Comparison of ENCODE assay signal across 1 cellular context in the genomic region with DNA sequence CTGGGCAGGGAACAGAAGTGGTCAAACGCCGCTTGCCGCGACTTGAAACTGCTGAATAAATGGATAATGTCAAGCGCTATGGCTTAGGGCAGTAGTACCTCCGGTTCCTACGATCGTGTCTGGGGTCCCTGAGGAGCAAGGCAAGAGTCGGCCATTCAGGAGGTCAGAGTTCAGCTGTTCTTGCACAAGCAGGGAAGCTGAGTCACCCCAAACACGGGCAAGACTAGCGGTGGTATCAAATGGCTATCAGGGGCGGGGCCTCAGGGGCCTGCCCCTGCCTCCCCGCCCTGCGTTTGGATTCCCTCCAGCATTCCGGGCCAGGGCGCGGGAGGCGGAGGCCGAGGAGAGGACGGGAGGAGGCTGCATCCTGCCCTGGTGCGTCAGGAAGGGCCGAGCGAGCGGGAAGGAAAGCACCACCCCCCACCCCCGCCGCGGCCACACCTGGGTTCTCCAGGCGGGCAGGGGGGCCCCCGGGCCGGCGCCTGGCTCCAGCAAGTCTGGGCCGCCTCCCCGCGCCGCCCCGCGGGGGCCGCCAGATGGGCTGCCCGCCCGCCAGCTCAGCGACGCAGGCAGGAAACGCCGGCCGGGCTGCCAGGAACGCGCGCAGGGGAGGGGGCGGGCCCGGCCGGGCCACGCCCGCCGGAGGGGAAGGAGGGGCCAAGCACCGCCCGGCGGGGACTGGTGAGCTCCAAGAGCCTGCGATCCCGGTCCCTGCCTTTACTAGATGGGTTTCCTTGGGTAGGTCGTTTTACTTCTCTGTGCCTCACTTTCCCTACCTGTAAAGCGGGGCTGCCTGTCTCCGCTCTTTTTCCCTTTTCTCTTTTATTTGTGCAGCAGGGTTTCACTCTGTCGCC.
TF ChIP-seq lines count a peak whose summit lies in the region.

No MANE protein-coding gene starts in this region.

TF ChIP-seq in HepG2, 621 proteins besides CTCF, POLR2A, EP300 and RAD21 (continued from another document and continues in another):
- TF ChIP-seq, protein P1, sequence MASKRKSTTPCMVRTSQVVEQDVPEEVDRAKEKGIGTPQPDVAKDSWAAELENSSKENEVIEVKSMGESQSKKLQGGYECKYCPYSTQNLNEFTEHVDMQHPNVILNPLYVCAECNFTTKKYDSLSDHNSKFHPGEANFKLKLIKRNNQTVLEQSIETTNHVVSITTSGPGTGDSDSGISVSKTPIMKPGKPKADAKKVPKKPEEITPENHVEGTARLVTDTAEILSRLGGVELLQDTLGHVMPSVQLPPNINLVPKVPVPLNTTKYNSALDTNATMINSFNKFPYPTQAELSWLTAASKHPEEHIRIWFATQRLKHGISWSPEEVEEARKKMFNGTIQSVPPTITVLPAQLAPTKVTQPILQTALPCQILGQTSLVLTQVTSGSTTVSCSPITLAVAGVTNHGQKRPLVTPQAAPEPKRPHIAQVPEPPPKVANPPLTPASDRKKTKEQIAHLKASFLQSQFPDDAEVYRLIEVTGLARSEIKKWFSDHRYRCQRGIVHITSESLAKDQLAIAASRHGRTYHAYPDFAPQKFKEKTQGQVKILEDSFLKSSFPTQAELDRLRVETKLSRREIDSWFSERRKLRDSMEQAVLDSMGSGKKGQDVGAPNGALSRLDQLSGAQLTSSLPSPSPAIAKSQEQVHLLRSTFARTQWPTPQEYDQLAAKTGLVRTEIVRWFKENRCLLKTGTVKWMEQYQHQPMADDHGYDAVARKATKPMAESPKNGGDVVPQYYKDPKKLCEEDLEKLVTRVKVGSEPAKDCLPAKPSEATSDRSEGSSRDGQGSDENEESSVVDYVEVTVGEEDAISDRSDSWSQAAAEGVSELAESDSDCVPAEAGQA (IDR thresholded peaks at IDR 0.05; ENCODE audit: low read depth) = peak; percentile 40; the same call in 1 of the 2 replicates
- TF ChIP-seq, protein P1 (CRISPR knock-in tag; IDR thresholded peaks at IDR 0.05; ENCODE audit: borderline replicate concordance) = peak; percentile 72
- TF ChIP-seq, protein P2, sequence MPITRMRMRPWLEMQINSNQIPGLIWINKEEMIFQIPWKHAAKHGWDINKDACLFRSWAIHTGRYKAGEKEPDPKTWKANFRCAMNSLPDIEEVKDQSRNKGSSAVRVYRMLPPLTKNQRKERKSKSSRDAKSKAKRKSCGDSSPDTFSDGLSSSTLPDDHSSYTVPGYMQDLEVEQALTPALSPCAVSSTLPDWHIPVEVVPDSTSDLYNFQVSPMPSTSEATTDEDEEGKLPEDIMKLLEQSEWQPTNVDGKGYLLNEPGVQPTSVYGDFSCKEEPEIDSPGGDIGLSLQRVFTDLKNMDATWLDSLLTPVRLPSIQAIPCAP (CRISPR knock-in tag; IDR thresholded peaks at IDR 0.05; ENCODE audit: low read depth) = 0 out of 2 replicates have a peak, but pooled peaks have one; percentile 51
- peak; percentile 89 for TF ChIP-seq CREM (IDR thresholded peaks at IDR 0.05)
- TF ChIP-seq CREM (CRISPR knock-in tag; IDR thresholded peaks at IDR 0.05) = no peak
- peak; percentile 40 for TF ChIP-seq SMC3 (IDR thresholded peaks at IDR 0.05; ENCODE audit: low read length)
- peak; percentile 63; the same call in 1 of the 2 replicates for TF ChIP-seq ZNF180 (CRISPR knock-in tag; IDR thresholded peaks at IDR 0.05; ENCODE audit: borderline replicate concordance, low read depth)
- peak; percentile 73 for TF ChIP-seq TBL1XR1 (IDR thresholded peaks at IDR 0.05; ENCODE audit: borderline replicate concordance, low read length, partially characterized antibody)
- no peak for TF ChIP-seq CENPX (CRISPR knock-in tag; IDR thresholded peaks at IDR 0.05)
- peak; percentile 72; the same call in 1 of the 2 replicates for TF ChIP-seq ZNF672 (CRISPR knock-in tag; IDR thresholded peaks at IDR 0.05)
- 0 out of 2 replicates have a peak, but pooled peaks have one; percentile 65 for TF ChIP-seq ZNF17 (CRISPR knock-in tag; IDR thresholded peaks at IDR 0.05)
- no peak; the same call in 1 of the 2 replicates for TF ChIP-seq NFYC (CRISPR knock-in tag; IDR thresholded peaks at IDR 0.05)
- 0 out of 2 replicates have a peak, but pooled peaks have one; percentile 19 for TF ChIP-seq ATF7 (IDR thresholded peaks at IDR 0.05)
- TF ChIP-seq ATF7 (CRISPR knock-in tag; IDR thresholded peaks at IDR 0.05) = peak; percentile 89
- TF ChIP-seq FLYWCH1 (CRISPR knock-in tag; IDR thresholded peaks at IDR 0.05) = 0 out of 2 replicates have a peak, but pooled peaks have one; percentile 18
- TF ChIP-seq, protein P3, sequence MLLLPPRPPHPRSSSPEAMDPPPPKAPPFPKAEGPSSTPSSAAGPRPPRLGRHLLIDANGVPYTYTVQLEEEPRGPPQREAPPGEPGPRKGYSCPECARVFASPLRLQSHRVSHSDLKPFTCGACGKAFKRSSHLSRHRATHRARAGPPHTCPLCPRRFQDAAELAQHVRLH (CRISPR knock-in tag; IDR thresholded peaks at IDR 0.05; ENCODE audit: borderline replicate concordance, low read depth) = peak; percentile 63; the same call in 1 of the 2 replicates
- TF ChIP-seq, protein P4, sequence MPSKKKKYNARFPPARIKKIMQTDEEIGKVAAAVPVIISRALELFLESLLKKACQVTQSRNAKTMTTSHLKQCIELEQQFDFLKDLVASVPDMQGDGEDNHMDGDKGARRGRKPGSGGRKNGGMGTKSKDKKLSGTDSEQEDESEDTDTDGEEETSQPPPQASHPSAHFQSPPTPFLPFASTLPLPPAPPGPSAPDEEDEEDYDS (CRISPR knock-in tag; IDR thresholded peaks at IDR 0.05) = peak; percentile 93
- no peak; the same call in 1 of the 2 replicates for TF ChIP-seq ZIK1 (CRISPR knock-in tag; IDR thresholded peaks at IDR 0.05; ENCODE audit: borderline replicate concordance, low read depth)
- TF ChIP-seq, protein P5, sequence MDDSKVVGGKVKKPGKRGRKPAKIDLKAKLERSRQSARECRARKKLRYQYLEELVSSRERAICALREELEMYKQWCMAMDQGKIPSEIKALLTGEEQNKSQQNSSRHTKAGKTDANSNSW (CRISPR knock-in tag; IDR thresholded peaks at IDR 0.05; ENCODE audit: borderline replicate concordance) = peak; percentile 98
- TF ChIP-seq POLR2AphosphoS2 (IDR thresholded peaks at IDR 0.05; ENCODE audit: low read depth, low read length) = peak; percentile 93
- peak; percentile 90 for TF ChIP-seq NR2F2 (IDR thresholded peaks at IDR 0.05; ENCODE audit: borderline replicate concordance, low read depth)
- TF ChIP-seq, protein P6, sequence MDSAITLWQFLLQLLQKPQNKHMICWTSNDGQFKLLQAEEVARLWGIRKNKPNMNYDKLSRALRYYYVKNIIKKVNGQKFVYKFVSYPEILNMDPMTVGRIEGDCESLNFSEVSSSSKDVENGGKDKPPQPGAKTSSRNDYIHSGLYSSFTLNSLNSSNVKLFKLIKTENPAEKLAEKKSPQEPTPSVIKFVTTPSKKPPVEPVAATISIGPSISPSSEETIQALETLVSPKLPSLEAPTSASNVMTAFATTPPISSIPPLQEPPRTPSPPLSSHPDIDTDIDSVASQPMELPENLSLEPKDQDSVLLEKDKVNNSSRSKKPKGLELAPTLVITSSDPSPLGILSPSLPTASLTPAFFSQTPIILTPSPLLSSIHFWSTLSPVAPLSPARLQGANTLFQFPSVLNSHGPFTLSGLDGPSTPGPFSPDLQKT (CRISPR knock-in tag; IDR thresholded peaks at IDR 0.05; ENCODE audit: borderline replicate concordance) = 0 out of 2 replicates have a peak, but pooled peaks have one; percentile 33
- peak; percentile 69; the same call in 1 of the 2 replicates for TF ChIP-seq ATF7-NPFF (CRISPR knock-in tag; IDR thresholded peaks at IDR 0.05; ENCODE audit: low read depth)
- TF ChIP-seq ZNF329 (CRISPR knock-in tag; IDR thresholded peaks at IDR 0.05; ENCODE audit: low read depth) = 0 out of 2 replicates have a peak, but pooled peaks have one; percentile 3
- TF ChIP-seq ZNF768 (CRISPR knock-in tag; IDR thresholded peaks at IDR 0.05) = no peak; the same call in none of the 2 replicates
- TF ChIP-seq SIN3A (IDR thresholded peaks at IDR 0.05; ENCODE audit: borderline replicate concordance, low read depth, low read length) = no peak
- peak; percentile 99 for TF ChIP-seq KDM2A (CRISPR knock-in tag; IDR thresholded peaks at IDR 0.05; ENCODE audit: borderline replicate concordance, low read depth)
- TF ChIP-seq, protein P7, sequence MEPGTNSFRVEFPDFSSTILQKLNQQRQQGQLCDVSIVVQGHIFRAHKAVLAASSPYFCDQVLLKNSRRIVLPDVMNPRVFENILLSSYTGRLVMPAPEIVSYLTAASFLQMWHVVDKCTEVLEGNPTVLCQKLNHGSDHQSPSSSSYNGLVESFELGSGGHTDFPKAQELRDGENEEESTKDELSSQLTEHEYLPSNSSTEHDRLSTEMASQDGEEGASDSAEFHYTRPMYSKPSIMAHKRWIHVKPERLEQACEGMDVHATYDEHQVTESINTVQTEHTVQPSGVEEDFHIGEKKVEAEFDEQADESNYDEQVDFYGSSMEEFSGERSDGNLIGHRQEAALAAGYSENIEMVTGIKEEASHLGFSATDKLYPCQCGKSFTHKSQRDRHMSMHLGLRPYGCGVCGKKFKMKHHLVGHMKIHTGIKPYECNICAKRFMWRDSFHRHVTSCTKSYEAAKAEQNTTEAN (CRISPR knock-in tag; conservative IDR thresholded peaks at IDR 0.05) = peak; percentile 96
- TF ChIP-seq ZNF569 (CRISPR knock-in tag; IDR thresholded peaks at IDR 0.05; ENCODE audit: borderline replicate concordance) = no peak; the same call in 1 of the 2 replicates
- TF ChIP-seq FOSL2 (CRISPR knock-in tag; IDR thresholded peaks at IDR 0.05) = peak; percentile 100
- TF ChIP-seq ZNF737 (CRISPR knock-in tag; IDR thresholded peaks at IDR 0.05; ENCODE audit: borderline replicate concordance) = 0 out of 2 replicates have a peak, but pooled peaks have one; percentile 72
- TF ChIP-seq ZNF232 (CRISPR knock-in tag; IDR thresholded peaks at IDR 0.05; ENCODE audit: borderline replicate concordance) = peak; percentile 93
- peak; percentile 97 for TF ChIP-seq RXRB (CRISPR knock-in tag; IDR thresholded peaks at IDR 0.05; ENCODE audit: borderline replicate concordance)
- TF ChIP-seq ZNF703 (CRISPR knock-in tag; IDR thresholded peaks at IDR 0.05; ENCODE audit: borderline replicate concordance) = peak; percentile 76
- peak; percentile 84 for TF ChIP-seq THAP11 (CRISPR knock-in tag; IDR thresholded peaks at IDR 0.05)
- TF ChIP-seq PRMT3 (CRISPR knock-in tag; IDR thresholded peaks at IDR 0.05; ENCODE audit: borderline replicate concordance, low read depth) = no peak
- peak; percentile 25; the same call in 1 of the 2 replicates for TF ChIP-seq ZNF34 (CRISPR knock-in tag; IDR thresholded peaks at IDR 0.05; ENCODE audit: borderline replicate concordance)
- TF ChIP-seq POLR2AphosphoS5 (IDR thresholded peaks at IDR 0.05; ENCODE audit: low read depth, low read length) = peak; percentile 94
- TF ChIP-seq ELF4 (CRISPR knock-in tag; IDR thresholded peaks at IDR 0.05; ENCODE audit: borderline replicate concordance) = no peak; the same call in none of the 2 replicates
- peak; percentile 86 for TF ChIP-seq ZNF354B (CRISPR knock-in tag; IDR thresholded peaks at IDR 0.05)
- TF ChIP-seq ZNF777 (CRISPR knock-in tag; IDR thresholded peaks at IDR 0.05) = peak; percentile 23; the same call in 1 of the 2 replicates
- peak; percentile 68; the same call in 1 of the 2 replicates for TF ChIP-seq NAIF1 (CRISPR knock-in tag; IDR thresholded peaks at IDR 0.05; ENCODE audit: borderline replicate concordance)
- TF ChIP-seq, protein P8, sequence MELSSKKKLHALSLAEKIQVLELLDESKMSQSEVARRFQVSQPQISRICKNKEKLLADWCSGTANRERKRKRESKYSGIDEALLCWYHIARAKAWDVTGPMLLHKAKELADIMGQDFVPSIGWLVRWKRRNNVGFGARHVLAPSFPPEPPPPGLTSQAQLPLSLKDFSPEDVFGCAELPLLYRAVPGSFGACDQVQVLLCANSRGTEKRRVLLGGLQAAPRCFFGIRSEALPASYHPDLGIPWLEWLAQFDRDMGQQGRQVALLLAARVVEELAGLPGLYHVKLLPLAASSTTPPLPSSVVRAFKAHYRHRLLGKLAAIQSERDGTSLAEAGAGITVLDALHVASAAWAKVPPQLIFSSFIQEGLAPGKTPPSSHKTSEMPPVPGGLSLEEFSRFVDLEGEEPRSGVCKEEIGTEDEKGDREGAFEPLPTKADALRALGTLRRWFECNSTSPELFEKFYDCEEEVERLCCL (CRISPR knock-in tag; IDR thresholded peaks at IDR 0.05; ENCODE audit: borderline replicate concordance) = 0 out of 2 replicates have a peak, but pooled peaks have one; percentile 78
- TF ChIP-seq ZFP37 (CRISPR knock-in tag; IDR thresholded peaks at IDR 0.05; ENCODE audit: borderline replicate concordance) = peak; percentile 70; the same call in 1 of the 2 replicates
- TF ChIP-seq, protein P9, sequence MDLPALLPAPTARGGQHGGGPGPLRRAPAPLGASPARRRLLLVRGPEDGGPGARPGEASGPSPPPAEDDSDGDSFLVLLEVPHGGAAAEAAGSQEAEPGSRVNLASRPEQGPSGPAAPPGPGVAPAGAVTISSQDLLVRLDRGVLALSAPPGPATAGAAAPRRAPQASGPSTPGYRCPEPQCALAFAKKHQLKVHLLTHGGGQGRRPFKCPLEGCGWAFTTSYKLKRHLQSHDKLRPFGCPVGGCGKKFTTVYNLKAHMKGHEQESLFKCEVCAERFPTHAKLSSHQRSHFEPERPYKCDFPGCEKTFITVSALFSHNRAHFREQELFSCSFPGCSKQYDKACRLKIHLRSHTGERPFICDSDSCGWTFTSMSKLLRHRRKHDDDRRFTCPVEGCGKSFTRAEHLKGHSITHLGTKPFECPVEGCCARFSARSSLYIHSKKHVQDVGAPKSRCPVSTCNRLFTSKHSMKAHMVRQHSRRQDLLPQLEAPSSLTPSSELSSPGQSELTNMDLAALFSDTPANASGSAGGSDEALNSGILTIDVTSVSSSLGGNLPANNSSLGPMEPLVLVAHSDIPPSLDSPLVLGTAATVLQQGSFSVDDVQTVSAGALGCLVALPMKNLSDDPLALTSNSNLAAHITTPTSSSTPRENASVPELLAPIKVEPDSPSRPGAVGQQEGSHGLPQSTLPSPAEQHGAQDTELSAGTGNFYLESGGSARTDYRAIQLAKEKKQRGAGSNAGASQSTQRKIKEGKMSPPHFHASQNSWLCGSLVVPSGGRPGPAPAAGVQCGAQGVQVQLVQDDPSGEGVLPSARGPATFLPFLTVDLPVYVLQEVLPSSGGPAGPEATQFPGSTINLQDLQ (CRISPR knock-in tag; IDR thresholded peaks at IDR 0.05) = peak; percentile 94
